In genomic region chr1:47437518-47438320, GRCh38 we compare ENCODE assay signal across 8 cellular contexts. TPM values are rescaled to one million over a fixed set of nuclear protein-coding genes. Genes with fewer than 3 reads are reported as not detected.
DNase-seq lines count a peak whose midpoint lies in the region; ATAC-seq and TF ChIP-seq lines count a peak whose summit lies in the region.

Gene FOXD2, plus strand, starts transcription at chr1:47438044. Its CDS starts 92 bp downstream, at chr1:47438136.

- no peaks in the 10 kb centered on the region for H3K36me3 ChIP-seq in endodermal cell (ENCODE audit: control insufficient read depth, insufficient read depth, low read length)

- H3K36me3 Mint-ChIP-seq in endodermal cell (ENCODE audit: low read depth) = no peaks in the 10 kb centered on the region

- H3K27ac Mint-ChIP-seq in endodermal cell = no peak within 1 kb of the TSS

- H3K27me3 ChIP-seq in endodermal cell (ENCODE audit: control insufficient read depth, insufficient read depth, low read length, poor library complexity, severe bottlenecking) = peaks cover 94% of the 10 kb centered on the region
- peaks cover 77% of the 10 kb centered on the region for H3K27me3 ChIP-seq in mononuclear cell (ENCODE audit: insufficient read depth, low read length)

- WGBS in endodermal cell (ENCODE audit: insufficient coverage in 1 of 2, insufficient read length in 1 of 2), 2 experiments = 0% methylated on average over 36 to 94 of the region's 94 CpGs

- DNase-seq in COLO668 (lab: John Stamatoyannopoulos, UW; ENCODE audit: unreplicated experiment) (peak; percentile 99), NCI-H82 treated with DMSO at 0.1 percent for 48 hours (lab: John Stamatoyannopoulos, UW; ENCODE audit: unreplicated experiment) (peak; percentile 56), endodermal cell (peak; percentile 97)
- peak; percentile 72 to 95 for DNase-seq in activated CD8-positive, alpha-beta memory T cell treated with anti-CD3 and anti-CD28 coated beads for 1 hour (ENCODE audit: extremely low read depth in 1 of 2, low read depth in 1 of 2)
- peak; percentile 85 to 88 for DNase-seq in stimulated activated CD8-positive, alpha-beta memory T cell treated with anti-CD3 and anti-CD28 coated beads, Interleukin-4, amount 100 ng/mL, for 1 hour (ENCODE audit: low read depth in 2 of 2, low spot score in 1 of 2)

- peaks cover 8% of the 10 kb centered on the region for H3K4me1 ChIP-seq in endodermal cell (ENCODE audit: control insufficient read depth, insufficient read depth, low read length)
- peaks cover 47% of the 10 kb centered on the region for H3K4me1 ChIP-seq in mononuclear cell (ENCODE audit: insufficient read depth, low read length)

- peaks cover 23% of the 10 kb centered on the region for H3K4me1 Mint-ChIP-seq in endodermal cell

- H3K9ac ChIP-seq in endodermal cell (ENCODE audit: extremely low read depth, low read length, poor library complexity, severe bottlenecking) = no peak within 1 kb of the TSS

- TF ChIP-seq CTCF in endodermal cell (conservative IDR thresholded peaks at IDR 0.05) = peak; percentile 100

- H3K9me3 Mint-ChIP-seq in endodermal cell = no peaks in the 10 kb centered on the region

- H3K4me3 ChIP-seq in endodermal cell (ENCODE audit: low read length) = peak within 1 kb of the TSS; percentile 77
- peak within 1 kb of the TSS; percentile 54 for H3K4me3 ChIP-seq in mononuclear cell (ENCODE audit: low read length)

- H3K27me3 Mint-ChIP-seq in endodermal cell (ENCODE audit: insufficient read depth) = peaks cover 51% of the 10 kb centered on the region

- peak within 1 kb of the TSS; percentile 61 for H3K4me3 Mint-ChIP-seq in endodermal cell

- peak; percentile 86 for ATAC-seq in GM19397 (IDR thresholded peaks at IDR 0.05; ENCODE audit: unreplicated experiment)
- ATAC-seq in HG03558 (IDR thresholded peaks at IDR 0.05; ENCODE audit: extremely low read depth, unreplicated experiment) = peak; percentile 65

- no peak within 1 kb of the TSS for H3K27ac ChIP-seq in endodermal cell (ENCODE audit: low read depth, low read length)

- no peaks in the 10 kb centered on the region for H3K9me3 ChIP-seq in endodermal cell (ENCODE audit: control insufficient read depth, low read length)
- no peaks in the 10 kb centered on the region for H3K9me3 ChIP-seq in mononuclear cell (ENCODE audit: low read depth, low read length)

RNA-seq across cellular contexts. Expression of gene FOXD2, which starts in this region (rescaled TPM):
- total RNA-seq in endodermal cell (under 1 TPM; 0.07 to 0.26 TPM), mononuclear cell (0.42 TPM)
- 0.36 TPM for polyA plus RNA-seq in endodermal cell (2013, experiment 1 of 2)
- 0.08 TPM for polyA plus RNA-seq in endodermal cell (2013, experiment 2 of 2)

Comparison
In these comparisons a context has a peak if more than half of its experiments do, and no peak if none do; other contexts are left out.
1. Peak in DNase-seq and H3K4me3 ChIP-seq in endodermal cell; RNA of the gene not detected or under 1 TPM.